Comparison of ENCODE assay signal across 14 cellular contexts in genomic region chr3:51753763-51754750, GRCh38. TPM values are rescaled to one million over a fixed set of nuclear protein-coding genes. Genes with fewer than 3 reads are reported as not detected.
DNase-seq lines count a peak whose midpoint lies in the region; ATAC-seq, FAIRE-seq and TF ChIP-seq lines count a peak whose summit lies in the region.
"Not testable (repeated sequence)": the region's sequence is repeated elsewhere in the genome, so short reads cannot be mapped to it uniquely, and the experiment has no call there.
"Had no signal": no experiment of that assay in that cellular context is flagged by ENCODE, and none has a peak within 500 bp of the region (broad histone marks: within the 10 kb centered on the region; RNA-seq: fewer than 3 reads in every experiment).

No MANE protein-coding gene starts in this region.

- not testable (repeated sequence) for H3K9me1 ChIP-seq in keratinocyte (ENCODE audit: control insufficient read depth, extremely low read depth, insufficient read depth, low read length)

- H3K27ac Mint-ChIP-seq in H9, result not testable (repeated sequence)

- H3K23me2 ChIP-seq in H9 (ENCODE audit: insufficient read length, low read depth, low read length, poor library complexity, severe bottlenecking); H1 (ENCODE audit: low read depth, low read length): not testable (repeated sequence)

- not testable (repeated sequence) for H4K8ac ChIP-seq in H9 (replicated peaks; ENCODE audit: insufficient read length, low read depth, low read length); H1 (ENCODE audit: extremely low read depth, insufficient read depth, low read length)

- H2AK5ac ChIP-seq in H9 (ENCODE audit: insufficient read length, low read length); H1 (ENCODE audit: low read depth, low read length): not testable (repeated sequence)

- H4K5ac ChIP-seq in H9 (ENCODE audit: insufficient read length, low read depth, low read length); H1 (ENCODE audit: insufficient read length, low read depth, low read length): not testable (repeated sequence)

- H2BK5ac ChIP-seq in H9 (ENCODE audit: insufficient read length, low read length); H1 (ENCODE audit: low read depth, low read length): not testable (repeated sequence)

- H3K27me3 Mint-ChIP-seq in H9 (ENCODE audit: low read depth), result not testable (repeated sequence)

- no CpG with 5 or more reads among the region's 13 CpGs for WGBS in H9 (ENCODE audit: extremely low coverage, insufficient read length, low lambda C conversion rate)
- 82% methylated on average over 9 of the region's 13 CpGs; no CpG with 5 or more reads in 1 of the 2 experiments for WGBS in H1 (ENCODE audit: extremely low coverage in 1 of 2, insufficient coverage in 1 of 2, insufficient read length in 1 of 2, insufficient replicate concordance in 2 of 2, low coverage in 1 of 2, low lambda C conversion rate in 2 of 2, missing lambda C conversion rate in 1 of 2), 2 experiments

- not testable (repeated sequence) for H3K23ac ChIP-seq in H9 (ENCODE audit: insufficient read length, low read depth, low read length); H1 (ENCODE audit: insufficient read length)

- H2BK20ac ChIP-seq in H9 (ENCODE audit: low read depth, low read length, poor library complexity, severe bottlenecking); H1 (ENCODE audit: low read length): not testable (repeated sequence)

- H3K4me3 Mint-ChIP-seq in H9, result not testable (repeated sequence)

- H2AFZ ChIP-seq in H9 (ENCODE audit: low read length) (peak overlapping the region; percentile 59), Loucy (ENCODE audit: low read length) (peak overlapping the region; percentile 18; the same call in 1 of the 2 replicates), PC-3 (ENCODE audit: low read length) (peak overlapping the region; percentile 28; the same call in 1 of the 2 replicates), H1 (ENCODE audit: low read length) (0 out of 2 replicates have a peak overlapping the region, but pooled peaks have one; percentile 82), keratinocyte (ENCODE audit: control insufficient read depth, low read length) (peak overlapping the region; percentile 54)

- not testable (repeated sequence) for H3K27me3 ChIP-seq in BLaER1 treated with 17β-estradiol and CSF1 and Interleukin-3, amounts not matched to agents 10 nM and 100 nM; H9 (ENCODE audit: insufficient read depth, low read length); Loucy (ENCODE audit: insufficient read depth, low read length, poor library complexity, severe bottlenecking); PC-3 (ENCODE audit: low read length); H1 (replicated peaks in 1 of 4; ENCODE audit: control insufficient read depth in 3 of 4, extremely low read depth in 1 of 4, insufficient read depth in 3 of 4, low read length in 3 of 4); keratinocyte (ENCODE audit: control insufficient read depth, extremely low read depth, insufficient read depth, low read length)

- not testable (repeated sequence) for H2BK12ac ChIP-seq in H9 (ENCODE audit: insufficient read length, low read depth, low read length); H1 (ENCODE audit: low read depth, low read length)

- H2BK120ac ChIP-seq in H9 (ENCODE audit: low read depth, low read length, poor library complexity, severe bottlenecking); H1 (replicated peaks; ENCODE audit: low read depth, low read length): not testable (repeated sequence)

- H3K79me1 ChIP-seq in H9 (ENCODE audit: insufficient read depth, low read depth, low read length, poor library complexity, severe bottlenecking); H1 (ENCODE audit: low read depth, low read length): not testable (repeated sequence)

- not testable (repeated sequence) for H3K4ac ChIP-seq in H9 (ENCODE audit: low read depth, low read length); H1 (replicated peaks; ENCODE audit: insufficient read length, low read depth, low read length)

- not testable (repeated sequence) for H3K9ac ChIP-seq in BLaER1 treated with 17β-estradiol and CSF1 and Interleukin-3, amounts not matched to agents 10 nM and 100 nM; H9 (ENCODE audit: extremely low read depth, insufficient read length, low read length); Loucy (ENCODE audit: low read depth, low read length, poor library complexity, severe bottlenecking); PC-3 (ENCODE audit: low read length); H1 (replicated peaks in 1 of 4; ENCODE audit: extremely low read depth in 1 of 4, low read depth in 3 of 4, low read length in 3 of 4); keratinocyte (ENCODE audit: control insufficient read depth, extremely low read depth, insufficient read depth, low read length)

- not testable (repeated sequence) for H4K91ac ChIP-seq in H9 (ENCODE audit: insufficient read length, low read depth, low read length)
- H4K91ac ChIP-seq in H1 (replicated peaks; ENCODE audit: insufficient read length, low read length), result peak overlapping the region; percentile 61

- not testable (repeated sequence) for H3F3A ChIP-seq in Loucy (ENCODE audit: low read depth); PC-3 (ENCODE audit: low read length, unreplicated experiment)

- intact Hi-C loops in PC-3 (cut with micrococcal nuclease); mucosa of descending colon (cut with DNase I, micrococcal nuclease): not testable (repeated sequence)

- H2BK15ac ChIP-seq in H9 (ENCODE audit: low read depth, low read length); H1 (ENCODE audit: low read length): not testable (repeated sequence)

- POLR2A ChIA-PET in PC-3 (lab: Charles Lee; ENCODE audit: unreplicated experiment), result interaction anchor here (0.7 kb wide), 1 partner anchor 252 kb away, joined by 3 read pairs; no protein-coding TSS in a partner anchor
- POLR2A ChIA-PET in H1 (lab: Charles Lee; ENCODE audit: partially characterized antibody), result interaction anchor here (0.6 kb wide), 1 partner anchor 544 kb away, joined by 5 read pairs; no protein-coding TSS in a partner anchor

- peaks cover 25 to 31% of the 10 kb centered on the region in 2 experiments for H3K4me1 Mint-ChIP-seq in H9

- peaks cover 0 to 17% (median 8%) of the 10 kb centered on the region in 3 experiments; a peak in 5 of 7 replicates for H3K36me3 Mint-ChIP-seq in H9 (ENCODE audit: insufficient read depth in 1 of 3, low read depth in 3 of 3)

- not testable (repeated sequence) for H3K9me2 ChIP-seq in Loucy (replicated peaks; ENCODE audit: low read depth, low read length); PC-3 (replicated peaks; ENCODE audit: low read length)

- CTCF ChIA-PET in PC-3 (lab: Charles Lee), result not testable (repeated sequence)
- CTCF ChIA-PET in H1 (lab: Charles Lee; ENCODE audit: partially characterized antibody), result interaction anchor here (1.5 to 2.7 kb wide), 2 partner anchors 34 to 44 kb away, joined by 5 to 8 read pairs; no protein-coding TSS in a partner anchor

- not testable (repeated sequence) for H4K20me1 ChIP-seq in BLaER1 treated with 17β-estradiol and CSF1 and Interleukin-3, amounts not matched to agents 10 nM and 100 nM; H9 (ENCODE audit: control insufficient read depth, insufficient read depth, insufficient read length); Loucy (ENCODE audit: insufficient read depth, low read length, poor library complexity, severe bottlenecking); PC-3 (ENCODE audit: low read length); H1 (replicated peaks in 1 of 2; ENCODE audit: control insufficient read depth in 1 of 2, insufficient read depth in 2 of 2, low read length in 2 of 2); keratinocyte (ENCODE audit: control insufficient read depth, extremely low read depth, insufficient read depth, low read length)

- not testable (repeated sequence) for H3K56ac ChIP-seq in H9 (ENCODE audit: insufficient read length, low read depth, low read length); H1 (replicated peaks; ENCODE audit: insufficient read length, low read depth, low read length)

- not testable (repeated sequence) for H3K36me3 ChIP-seq in BLaER1 treated with 17β-estradiol and CSF1 and Interleukin-3, amounts not matched to agents 10 nM and 100 nM; Loucy (ENCODE audit: insufficient read depth, low read length); PC-3 (ENCODE audit: low read depth, low read length); H1 (ENCODE audit: control insufficient read depth in 2 of 4, insufficient read depth in 4 of 4, low read length in 3 of 4); keratinocyte (ENCODE audit: control insufficient read depth in 2 of 2, extremely low read depth in 1 of 2, insufficient read depth in 2 of 2, low read length in 2 of 2); mucosa of descending colon (ENCODE audit: low read depth)

- H3K27ac ChIP-seq in BLaER1 treated with 17β-estradiol and CSF1 and Interleukin-3, amounts not matched to agents 10 nM and 100 nM; H9 (ENCODE audit: insufficient read length, low read depth, low read length); PC-3 (ENCODE audit: low read length); H1 (ENCODE audit: low read depth, low read length); keratinocyte (ENCODE audit: control insufficient read depth, insufficient read depth, low read length): not testable (repeated sequence)

- H3K9me3 Mint-ChIP-seq in H9, result peaks cover 21 to 27% of the 10 kb centered on the region in 2 experiments

- TF ChIP-seq EP300 in H1 (IDR thresholded peaks at IDR 0.05; ENCODE audit: borderline replicate concordance in 1 of 2, low read depth in 2 of 2, low read length in 2 of 2), result not testable (repeated sequence)

- H3K4me3 ChIP-seq in BLaER1 treated with 17β-estradiol and CSF1 and Interleukin-3, amounts not matched to agents 10 nM and 100 nM, result 0 out of 20 replicates have a peak overlapping the region, but pooled peaks of 1 of the 10 experiments have one; percentile 20
- not testable (repeated sequence) for H3K4me3 ChIP-seq in Loucy (ENCODE audit: low read length, poor library complexity, severe bottlenecking); PC-3 (ENCODE audit: low read length); H1 (ENCODE audit: extremely low read depth in 1 of 4, insufficient read depth in 2 of 4, low read depth in 3 of 4, low read length in 4 of 4); keratinocyte (ENCODE audit: control insufficient read depth in 2 of 3, extremely low read depth in 1 of 3, insufficient read depth in 2 of 3, low read depth in 1 of 3, low read length in 3 of 3); mucosa of descending colon

- H3K79me2 ChIP-seq in H9 (ENCODE audit: insufficient read depth, low read length); Loucy (ENCODE audit: insufficient read depth, low read length); PC-3 (ENCODE audit: low read length); H1 (ENCODE audit: control insufficient read depth in 1 of 2, insufficient read depth in 2 of 2, low read length in 2 of 2); keratinocyte (ENCODE audit: control insufficient read depth, insufficient read depth, low read length): not testable (repeated sequence)

- dilution Hi-C loops in keratinocyte (cut with MboI; ENCODE audit: extremely low pct_ligation_motif_present, low sequenced_read_pairs), result not testable (repeated sequence)

- H3K18ac ChIP-seq in H9 (ENCODE audit: insufficient read length, low read depth, low read length); H1 (ENCODE audit: extremely low read depth, low read length): not testable (repeated sequence)

- DNase-seq in H9; H1 (ENCODE audit: low read depth in 1 of 2, low spot score in 2 of 2); keratinocyte (ENCODE audit: low read depth, low spot score): not testable (repeated sequence)
- DNase-seq in PC-3, result peak; percentile 3
- DNase-seq in mucosa of descending colon, result peak in 1 of 3 donors; percentile 3
- peak; percentile 6 for DNase-seq in renal cortical epithelial cell (ENCODE audit: low read depth)

- peaks cover 5 to 26% (median 12%) of the 10 kb centered on the region in 10 experiments; a peak in 18 of 20 replicates for H3K4me1 ChIP-seq in BLaER1 treated with 17β-estradiol and CSF1 and Interleukin-3, amounts not matched to agents 10 nM and 100 nM
- not testable (repeated sequence) for H3K4me1 ChIP-seq in H9 (ENCODE audit: insufficient read depth, low read length); Loucy (ENCODE audit: insufficient read depth, low read length, poor library complexity, severe bottlenecking); PC-3 (ENCODE audit: insufficient read depth, low read length); H1 (replicated peaks in 1 of 4; ENCODE audit: control insufficient read depth in 3 of 4, insufficient read depth in 4 of 4, low read length in 3 of 4); keratinocyte (ENCODE audit: control insufficient read depth, extremely low read depth, insufficient read depth, low read length); mucosa of descending colon (ENCODE audit: low read depth)

- not testable (repeated sequence) for TF ChIP-seq POLR2A in H1 (IDR thresholded peaks at IDR 0.05; ENCODE audit: control extremely low read depth in 1 of 2, low read depth in 2 of 2, low read length in 2 of 2)

- peaks cover 12 to 32% (median 23%) of the 10 kb centered on the region in 11 experiments for H3K9me3 ChIP-seq in BLaER1 treated with 17β-estradiol and CSF1 and Interleukin-3, amounts not matched to agents 10 nM and 100 nM (replicated peaks in 1 of 11)
- H3K9me3 ChIP-seq in H9 (ENCODE audit: control insufficient read depth, low read depth, low read length); Loucy (ENCODE audit: insufficient read depth, low read depth, low read length); H1 (ENCODE audit: insufficient read depth in 2 of 2, low read depth in 1 of 2, low read length in 1 of 2); keratinocyte (ENCODE audit: control insufficient read depth, low read depth, low read length); mucosa of descending colon: not testable (repeated sequence)
- peaks cover 13% of the 10 kb centered on the region for H3K9me3 ChIP-seq in PC-3 (ENCODE audit: low read length)

- TF ChIP-seq CTCF in H9 (conservative IDR thresholded peaks at IDR 0.05); Loucy (conservative IDR thresholded peaks at IDR 0.05; ENCODE audit: low read length); PC-3 (conservative IDR thresholded peaks at IDR 0.05; ENCODE audit: low read depth, low read length); H1 (IDR thresholded peaks at IDR 0.05; ENCODE audit: control extremely low read depth in 1 of 3, insufficient read depth in 1 of 3, low read depth in 1 of 3, low read length in 3 of 3); keratinocyte (optimal IDR thresholded peaks at IDR 0.05 in 1 of 3, IDR thresholded peaks at IDR 0.05 in 1 of 3, conservative IDR thresholded peaks at IDR 0.05 in 1 of 3; ENCODE audit: extremely low read depth in 1 of 3, insufficient read depth in 2 of 3, low read length in 3 of 3); mucosa of descending colon (IDR thresholded peaks at IDR 0.05): not testable (repeated sequence)

- FAIRE-seq in H1 (lab: Jason Lieb, UNC), result not testable (repeated sequence)
- peak; percentile 20 for FAIRE-seq in keratinocyte (lab: Jason Lieb, UNC)

- ATAC-seq in PC-3, result peak; percentile 37; the same call in 1 of the 2 replicates
- ATAC-seq in mucosa of descending colon, result peak; percentile 59

- not testable (repeated sequence) for H3T11ph ChIP-seq in H9 (ENCODE audit: low read length)

- TF ChIP-seq RAD21 in H1 (IDR thresholded peaks at IDR 0.05 in 1 of 2, conservative IDR thresholded peaks at IDR 0.05 in 1 of 2; ENCODE audit: low read depth in 2 of 2, low read length in 2 of 2), result not testable (repeated sequence)

- TSS peak; percentile 75 for BruUV-seq in PC-3 (replicated peaks; lab: Mats Ljungman, UMichigan)

- not testable (repeated sequence) for H3K14ac ChIP-seq in H9 (ENCODE audit: insufficient read depth, low read length); H1 (ENCODE audit: insufficient read length)

- H3K4me2 ChIP-seq in BLaER1 treated with 17β-estradiol and CSF1 and Interleukin-3, amounts not matched to agents 10 nM and 100 nM, result peak overlapping the region in 10 of 11 experiments; percentile 18 to 70 (median 54); a peak in 17 of 22 replicates
- not testable (repeated sequence) for H3K4me2 ChIP-seq in H9 (ENCODE audit: insufficient read depth, insufficient read length, low read length); Loucy (ENCODE audit: low read depth, low read length, poor library complexity, severe bottlenecking); PC-3 (ENCODE audit: low read length); H1 (ENCODE audit: insufficient read depth in 1 of 2, low read depth in 2 of 2, low read length in 2 of 2)
- peak overlapping the region; percentile 40 for H3K4me2 ChIP-seq in keratinocyte (ENCODE audit: control insufficient read depth, extremely low read depth, insufficient read depth, low read depth, low read length)

RNA-seq across cellular contexts. Expression of gene IQCF6, which starts 25.0 kb away (rescaled TPM):
- total RNA-seq in H9 (2021) (not detected in 2 replicates), PC-3 (2014; rRNA removed) (not detected in 2 replicates), mucosa of descending colon (not detected), renal cortical epithelial cell (not detected in 2 replicates)
- not detected in 2 replicates for total RNA-seq in H1 (2021; fragmentation: NEBNext Ultra II Directional; extraction: Animal tissue kit (Norgen Biotek cat#: 25700))
- polyA plus RNA-seq in H1 (2011; rRNA removed) (not detected in 2 replicates), keratinocyte (not detected in 3 replicates)
- not detected for polyA plus RNA-seq in H1 (2011; cell fraction: cytosol; rRNA removed)
- polyA plus RNA-seq in H1 (2011; cell fraction: nucleus; rRNA removed), result not detected
- not detected in 4 replicates for polyA plus RNA-seq in H1 (2012, experiment 1 of 2)
- polyA plus RNA-seq in H1 (2012, experiment 2 of 2), result not detected
- not detected for polyA plus RNA-seq in H1 (2013, experiment 1 of 2)
- not detected for polyA plus RNA-seq in H1 (2013, experiment 2 of 2)
- polyA minus RNA-seq in H1 (2011; rRNA and poly(A)+ RNA removed), result not detected in 2 replicates
- polyA minus RNA-seq in H1 (2011; cell fraction: cytosol; rRNA and poly(A)+ RNA removed), result not detected
- not detected for polyA minus RNA-seq in H1 (2011; cell fraction: nucleus; rRNA and poly(A)+ RNA removed)
- polyA plus RNA-seq in keratinocyte (2011; ENCODE audit: low read depth), result not detected
- not detected in 2 replicates for polyA plus RNA-seq in keratinocyte (2011; cell fraction: cytosol; rRNA removed)
- polyA plus RNA-seq in keratinocyte (2011; cell fraction: nucleus; rRNA removed), result not detected in 2 replicates
- polyA plus RNA-seq in keratinocyte (2012; ENCODE audit: low replicate concordance), result not detected in 2 replicates
- not detected in 3 replicates for polyA minus RNA-seq in keratinocyte
- polyA minus RNA-seq in keratinocyte (2011; cell fraction: cytosol; rRNA and poly(A)+ RNA removed), result not detected
- not detected in 2 replicates for polyA minus RNA-seq in keratinocyte (2011; cell fraction: nucleus; rRNA and poly(A)+ RNA removed)
- total RNA-seq: CD8-positive, alpha-beta T cell; H4; HepG2; OCI-LY7; Peyer's patch had no signal
- polyA plus RNA-seq: AG04450, HepG2 had no signal

RNA-seq across cellular contexts. Expression of gene GRM2, which starts 47.2 kb away (rescaled TPM):
- 1.5 and 1.9 TPM in 2 replicates for total RNA-seq in H9 (2021)
- 0.07 and 0.17 TPM in 2 replicates for total RNA-seq in PC-3 (2014; rRNA removed)
- total RNA-seq in H1 (2021; fragmentation: NEBNext Ultra II Directional; extraction: Animal tissue kit (Norgen Biotek cat#: 25700)), result 3.9 and 4.3 TPM in 2 replicates
- polyA plus RNA-seq in H1 (2011; rRNA removed), result 10.5 and 11.7 TPM in 2 replicates
- polyA plus RNA-seq in H1 (2011; cell fraction: cytosol; rRNA removed), result 7.6 TPM
- polyA plus RNA-seq in H1 (2011; cell fraction: nucleus; rRNA removed), result 9.2 TPM
- 2.9 to 4.9 TPM (median 4.2 TPM) in 4 replicates for polyA plus RNA-seq in H1 (2012, experiment 1 of 2)
- 4.5 TPM for polyA plus RNA-seq in H1 (2012, experiment 2 of 2)
- 3.9 TPM for polyA plus RNA-seq in H1 (2013, experiment 1 of 2)
- polyA plus RNA-seq in H1 (2013, experiment 2 of 2), result 3.6 TPM
- 4.1 and 4.6 TPM in 2 replicates for polyA minus RNA-seq in H1 (2011; rRNA and poly(A)+ RNA removed)
- 2.7 TPM for polyA minus RNA-seq in H1 (2011; cell fraction: cytosol; rRNA and poly(A)+ RNA removed)
- 2.4 TPM for polyA minus RNA-seq in H1 (2011; cell fraction: nucleus; rRNA and poly(A)+ RNA removed)
- polyA plus RNA-seq in keratinocyte, result 0.03 to 0.07 TPM (median 0.04 TPM) in 3 replicates
- 0.14 TPM for polyA plus RNA-seq in keratinocyte (2011; ENCODE audit: low read depth)
- 0.06 TPM in 1 of 2 replicates, not detected in the other for polyA plus RNA-seq in keratinocyte (2011; cell fraction: cytosol; rRNA removed)
- 0.14 and 0.31 TPM in 2 replicates for polyA plus RNA-seq in keratinocyte (2011; cell fraction: nucleus; rRNA removed)
- polyA plus RNA-seq in keratinocyte (2012; ENCODE audit: low replicate concordance), result 0.06 and 0.24 TPM in 2 replicates
- polyA minus RNA-seq in keratinocyte, result 0.03 to 0.23 TPM in 2 of 3 replicates, not detected in the other
- not detected for polyA minus RNA-seq in keratinocyte (2011; cell fraction: cytosol; rRNA and poly(A)+ RNA removed)
- polyA minus RNA-seq in keratinocyte (2011; cell fraction: nucleus; rRNA and poly(A)+ RNA removed), result 0.11 and 0.62 TPM in 2 replicates
- under 1 TPM; 0.14 to 0.61 (median 0.22) TPM for total RNA-seq in mucosa of descending colon
- total RNA-seq in renal cortical epithelial cell, result 0.05 TPM in 1 of 2 replicates, not detected in the other
- total RNA-seq: H4 had no signal
- polyA plus RNA-seq: AG04450 had no signal

Comparison
In these comparisons a context has a peak if more than half of its experiments do, and no peak if none do; other contexts are left out.
1. H2AFZ ChIP-seq: peak in every context shown above with its lines; median percentile 82 in H1; 59 in H9; 54 in keratinocyte; 28 in PC-3; 18 in Loucy.